In the genomic region with DNA sequence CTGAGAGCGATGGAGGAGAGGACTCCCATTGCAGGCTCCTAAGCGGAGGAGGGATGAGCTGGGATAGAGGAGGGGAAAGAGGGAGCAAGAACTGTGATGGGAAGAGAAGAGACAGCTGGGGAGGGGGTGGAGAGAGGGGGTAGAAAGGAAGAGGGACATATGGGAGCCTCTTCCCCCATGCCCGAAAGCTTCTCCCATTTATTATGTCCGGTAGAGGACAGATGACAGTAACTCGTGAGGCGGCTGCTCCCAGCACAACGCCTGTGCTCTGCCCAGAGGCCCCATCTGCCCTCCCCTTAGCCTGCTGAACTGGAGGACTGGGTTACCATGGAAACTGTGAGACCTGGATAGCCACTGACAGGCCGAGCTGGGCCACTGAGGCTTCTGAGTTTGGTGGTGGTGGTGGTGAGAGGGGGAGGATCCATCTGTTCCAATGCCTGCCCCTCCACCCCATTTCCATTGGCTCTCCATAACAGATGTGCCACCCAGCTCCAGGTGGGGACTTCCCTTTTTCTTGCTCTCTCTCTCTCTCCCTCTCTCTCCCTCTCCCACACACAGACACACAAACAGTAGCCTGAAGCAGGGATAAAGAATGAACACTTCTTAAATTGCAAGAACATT, we compare ENCODE assay signal across 12 cellular contexts.
DNase-seq lines count a peak whose midpoint lies in the region; ATAC-seq and TF ChIP-seq lines count a peak whose summit lies in the region.
"Had no signal": no experiment of that assay in that cellular context is flagged by ENCODE, and none has a peak within 500 bp of the region (broad histone marks: within the 10 kb centered on the region; RNA-seq: fewer than 3 reads in every experiment).

No MANE protein-coding gene starts in this region.

- peaks cover 0 to 9% (median 0%) of the 10 kb centered on the region in 11 experiments; a peak in 2 of 22 replicates for H4K20me1 ChIP-seq in BLaER1 treated with 17β-estradiol and CSF1 and Interleukin-3, amounts not matched to agents 10 nM and 100 nM

- ATAC-seq in HG03280 (IDR thresholded peaks at IDR 0.05; ENCODE audit: unreplicated experiment) (no peak), GM19351 (IDR thresholded peaks at IDR 0.05; ENCODE audit: unreplicated experiment) (no peak)
- ATAC-seq: foreskin keratinocyte had no signal

- no peak overlapping the region for H3K4me3 ChIP-seq in BLaER1 treated with 17β-estradiol and CSF1 and Interleukin-3, amounts not matched to agents 10 nM and 100 nM
- H3K4me3 ChIP-seq in HEK293 (ENCODE audit: low read depth, low read length) (no peak overlapping the region), iPS-18a (ENCODE audit: low read length) (peak overlapping the region; percentile 70)

- H3K9ac ChIP-seq in BLaER1 treated with 17β-estradiol and CSF1 and Interleukin-3, amounts not matched to agents 10 nM and 100 nM, result no peak overlapping the region
- no peak overlapping the region for H3K9ac ChIP-seq in iPS-18a (ENCODE audit: low read length)

- no peaks in the 10 kb centered on the region for H3K9me3 ChIP-seq in BLaER1 treated with 17β-estradiol and CSF1 and Interleukin-3, amounts not matched to agents 10 nM and 100 nM (replicated peaks in 1 of 11)
- H3K9me3 ChIP-seq in HEK293 (ENCODE audit: control insufficient read depth, insufficient read depth, low read depth, low read length) (no peaks in the 10 kb centered on the region), iPS-18a (ENCODE audit: control insufficient read depth, low read depth, low read length) (no peaks in the 10 kb centered on the region)

- peaks cover 0 to 36% (median 13%) of the 10 kb centered on the region in 11 experiments; a peak in 12 of 22 replicates for H3K27me3 ChIP-seq in BLaER1 treated with 17β-estradiol and CSF1 and Interleukin-3, amounts not matched to agents 10 nM and 100 nM
- H3K27me3 ChIP-seq in iPS-18a (ENCODE audit: control insufficient read depth, insufficient read depth, low read length), result peaks cover 22% of the 10 kb centered on the region

- H3K27ac ChIP-seq in BLaER1 treated with 17β-estradiol and CSF1 and Interleukin-3, amounts not matched to agents 10 nM and 100 nM, result no peak overlapping the region
- H3K27ac ChIP-seq in HEK293 (ENCODE audit: extremely low read depth, low read depth, low read length), result no peak overlapping the region
- no peak overlapping the region for H3K27ac ChIP-seq in iPS-18a (ENCODE audit: low read length)
- H3K27ac ChIP-seq: foreskin keratinocyte had no signal

- peaks cover 11 to 61% (median 46%) of the 10 kb centered on the region in 10 experiments; a peak in 19 of 20 replicates for H3K4me1 ChIP-seq in BLaER1 treated with 17β-estradiol and CSF1 and Interleukin-3, amounts not matched to agents 10 nM and 100 nM
- H3K4me1 ChIP-seq in HEK293 (ENCODE audit: control insufficient read depth, insufficient read depth, low read length), result peaks cover 10% of the 10 kb centered on the region
- peaks cover 16% of the 10 kb centered on the region for H3K4me1 ChIP-seq in iPS-18a (ENCODE audit: control insufficient read depth, low read depth, low read length)
- H3K4me1 ChIP-seq: foreskin keratinocyte had no signal

- H3K4me2 ChIP-seq in BLaER1 treated with 17β-estradiol and CSF1 and Interleukin-3, amounts not matched to agents 10 nM and 100 nM, result peak overlapping the region in 9 of 11 experiments; percentile 95 to 100 (median 98); a peak in 18 of 22 replicates

- no peak for TF ChIP-seq CTCF in HEK293 (tag by site-specific recombination; IDR thresholded peaks at IDR 0.05)

- no peaks in the 10 kb centered on the region for H3K36me3 ChIP-seq in BLaER1 treated with 17β-estradiol and CSF1 and Interleukin-3, amounts not matched to agents 10 nM and 100 nM
- no peaks in the 10 kb centered on the region for H3K36me3 ChIP-seq in HEK293 (ENCODE audit: control insufficient read depth in 2 of 2, insufficient read depth in 1 of 2, low read length in 2 of 2)
- no peaks in the 10 kb centered on the region for H3K36me3 ChIP-seq in iPS-18a (ENCODE audit: control insufficient read depth, low read depth, low read length)

- peak; percentile 63 to 67 for DNase-seq in SHP77 (lab: John Stamatoyannopoulos, UW)
- no peak for DNase-seq in NCI-H2029 (lab: John Stamatoyannopoulos, UW)
- DNase-seq in AG08396 (ENCODE audit: low spot score), result no peak
- DNase-seq: activated T-cell treated with anti-CD3 and anti-CD28 coated beads, Interleukin-2, amount 50 U/mL, for 24 hours; foreskin keratinocyte; mammary epithelial cell; NCI-H187 had no signal

- POLR2A ChIA-PET in HEK293 (lab: Yijun Ruan, JAX), result interaction anchor here (1.0 to 3.7 kb wide), 8 partner anchors 9 to 67 kb away, joined by 3 to 27 read pairs (median 6); a partner anchor contains a TSS

- CTCF ChIA-PET in HEK293 (lab: Yijun Ruan, JAX), result interaction anchor here (0.5 to 6.0 kb wide), 5 partner anchors 12 to 491 kb away, joined by 3 to 77 read pairs (median 3); a partner anchor contains a TSS

TF ChIP-seq in HEK293, 187 proteins besides CTCF, POLR2A, EP300 and RAD21:
- TF ChIP-seq ZFP69B (tag by site-specific recombination; IDR thresholded peaks at IDR 0.05) (no peak), SP3 (tag by site-specific recombination; IDR thresholded peaks at IDR 0.05) (peak; percentile 51; the same call in 1 of the 2 replicates), ZNF529 (tag by site-specific recombination; IDR thresholded peaks at IDR 0.05; ENCODE audit: insufficient replicate concordance) (no peak), SP7 (tag by site-specific recombination; IDR thresholded peaks at IDR 0.05) (no peak), ZNF211 (tag by site-specific recombination; IDR thresholded peaks at IDR 0.05; ENCODE audit: low read depth) (no peak), EGR2 (tag by site-specific recombination; IDR thresholded peaks at IDR 0.05; ENCODE audit: low read depth) (0 out of 2 replicates have a peak, but pooled peaks have one; percentile 15), ZNF292 (tag by site-specific recombination; IDR thresholded peaks at IDR 0.05; ENCODE audit: borderline replicate concordance, low read depth) (no peak), ZNF792 (tag by site-specific recombination; IDR thresholded peaks at IDR 0.05) (no peak), ZBTB7A (tag by site-specific recombination; IDR thresholded peaks at IDR 0.05; ENCODE audit: low read depth) (no peak), SCRT1 (tag by site-specific recombination; IDR thresholded peaks at IDR 0.05; ENCODE audit: borderline replicate concordance) (no peak), ZNF341 (tag by site-specific recombination; IDR thresholded peaks at IDR 0.05; ENCODE audit: low read depth) (peak; percentile 96), SP2 (tag by site-specific recombination; IDR thresholded peaks at IDR 0.05) (peak; percentile 58), ZNF214 (tag by site-specific recombination; IDR thresholded peaks at IDR 0.05; ENCODE audit: borderline replicate concordance) (no peak)
- TF ChIP-seq, protein P1, sequence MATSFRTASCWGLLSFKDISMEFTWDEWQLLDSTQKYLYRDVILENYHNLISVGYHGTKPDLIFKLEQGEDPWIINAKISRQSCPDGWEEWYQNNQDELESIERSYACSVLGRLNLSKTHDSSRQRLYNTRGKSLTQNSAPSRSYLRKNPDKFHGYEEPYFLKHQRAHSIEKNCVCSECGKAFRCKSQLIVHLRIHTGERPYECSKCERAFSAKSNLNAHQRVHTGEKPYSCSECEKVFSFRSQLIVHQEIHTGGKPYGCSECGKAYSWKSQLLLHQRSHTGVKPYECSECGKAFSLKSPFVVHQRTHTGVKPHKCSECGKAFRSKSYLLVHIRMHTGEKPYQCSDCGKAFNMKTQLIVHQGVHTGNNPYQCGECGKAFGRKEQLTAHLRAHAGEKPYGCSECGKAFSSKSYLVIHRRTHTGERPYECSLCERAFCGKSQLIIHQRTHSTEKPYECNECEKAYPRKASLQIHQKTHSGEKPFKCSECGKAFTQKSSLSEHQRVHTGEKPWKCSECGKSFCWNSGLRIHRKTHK (tag by site-specific recombination; IDR thresholded peaks at IDR 0.05), result no peak
- TF ChIP-seq, protein P2, sequence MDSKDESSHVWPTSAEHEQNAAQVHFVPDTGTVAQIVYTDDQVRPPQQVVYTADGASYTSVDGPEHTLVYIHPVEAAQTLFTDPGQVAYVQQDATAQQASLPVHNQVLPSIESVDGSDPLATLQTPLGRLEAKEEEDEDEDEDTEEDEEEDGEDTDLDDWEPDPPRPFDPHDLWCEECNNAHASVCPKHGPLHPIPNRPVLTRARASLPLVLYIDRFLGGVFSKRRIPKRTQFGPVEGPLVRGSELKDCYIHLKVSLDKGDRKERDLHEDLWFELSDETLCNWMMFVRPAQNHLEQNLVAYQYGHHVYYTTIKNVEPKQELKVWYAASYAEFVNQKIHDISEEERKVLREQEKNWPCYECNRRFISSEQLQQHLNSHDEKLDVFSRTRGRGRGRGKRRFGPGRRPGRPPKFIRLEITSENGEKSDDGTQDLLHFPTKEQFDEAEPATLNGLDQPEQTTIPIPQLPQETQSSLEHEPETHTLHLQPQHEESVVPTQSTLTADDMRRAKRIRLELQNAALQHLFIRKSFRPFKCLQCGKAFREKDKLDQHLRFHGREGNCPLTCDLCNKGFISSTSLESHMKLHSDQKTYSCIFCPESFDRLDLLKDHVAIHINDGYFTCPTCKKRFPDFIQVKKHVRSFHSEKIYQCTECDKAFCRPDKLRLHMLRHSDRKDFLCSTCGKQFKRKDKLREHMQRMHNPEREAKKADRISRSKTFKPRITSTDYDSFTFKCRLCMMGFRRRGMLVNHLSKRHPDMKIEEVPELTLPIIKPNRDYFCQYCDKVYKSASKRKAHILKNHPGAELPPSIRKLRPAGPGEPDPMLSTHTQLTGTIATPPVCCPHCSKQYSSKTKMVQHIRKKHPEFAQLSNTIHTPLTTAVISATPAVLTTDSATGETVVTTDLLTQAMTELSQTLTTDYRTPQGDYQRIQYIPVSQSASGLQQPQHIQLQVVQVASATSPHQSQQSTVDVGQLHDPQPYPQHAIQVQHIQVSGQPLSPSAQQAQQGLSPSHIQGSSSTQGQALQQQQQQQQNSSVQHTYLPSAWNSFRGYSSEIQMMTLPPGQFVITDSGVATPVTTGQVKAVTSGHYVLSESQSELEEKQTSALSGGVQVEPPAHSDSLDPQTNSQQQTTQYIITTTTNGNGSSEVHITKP (tag by site-specific recombination; IDR thresholded peaks at IDR 0.05), result peak; percentile 53; the same call in 1 of the 2 replicates

Comparison
In these comparisons a context has a peak if more than half of its experiments do, and no peak if none do; other contexts are left out.
1. DNase-seq: peak in SHP77 (2 of 2); none in NCI-H2029 (single experiment) and AG08396 (single experiment).